Comparison of ENCODE assay signal across 13 cellular contexts in genomic region chr19:29851769-29852521, GRCh38. TPM values are rescaled to one million over a fixed set of nuclear protein-coding genes. Genes with fewer than 3 reads are reported as not detected.
DNase-seq lines count a peak whose midpoint lies in the region; ATAC-seq and TF ChIP-seq lines count a peak whose summit lies in the region.
"Had no signal": no experiment of that assay in that cellular context is flagged by ENCODE, and none has a peak within 500 bp of the region (broad histone marks: within the 10 kb centered on the region; RNA-seq: fewer than 3 reads in every experiment).

No MANE protein-coding gene starts in this region.

- no peak overlapping the region for H3K4me3 Mint-ChIP-seq in activated naive CD8-positive, alpha-beta T cell treated with anti-CD3 and anti-CD28 coated beads, Interleukin-2, amount 50 U/mL, for 24 hours
- no peak overlapping the region for H3K4me3 Mint-ChIP-seq in Calu3 (ENCODE audit: low read depth, unreplicated experiment)
- H3K4me3 Mint-ChIP-seq: nephron progenitor cell had no signal

- intact Hi-C loops in Calu3 (cut with micrococcal nuclease; ENCODE audit: unreplicated experiment), result no loop called here

- ATAC-seq in GM18517 (IDR thresholded peaks at IDR 0.05; ENCODE audit: unreplicated experiment), result peak; percentile 87
- peak; percentile 44 for ATAC-seq in GM19468 (IDR thresholded peaks at IDR 0.05; ENCODE audit: extremely low read depth, unreplicated experiment)
- peak; percentile 64 for ATAC-seq in HG03025 (IDR thresholded peaks at IDR 0.05; ENCODE audit: low FRiP score, unreplicated experiment)
- peak; percentile 98 for ATAC-seq in activated naive CD8-positive, alpha-beta T cell treated with anti-CD3 and anti-CD28 coated beads, Interleukin-2, amount 50 U/mL, for 24 hours
- ATAC-seq: HepG2 had no signal

- CTCF ChIA-PET in Calu3 (lab: Charles Lee), result no interaction called here

- BruUV-seq in Calu3 (replicated peaks; lab: Mats Ljungman, UMichigan), result no TSS peak

- DNase-seq in activated naive CD8-positive, alpha-beta T cell treated with anti-CD3 and anti-CD28 coated beads, Interleukin-2, amount 50 U/mL, for 24 hours, result peak; percentile 42
- DNase-seq in Calu3, result no peak
- no peak for DNase-seq in substantia nigra (lab: John Stamatoyannopoulos, UW)
- no peak for DNase-seq in NCI-H187 (lab: John Stamatoyannopoulos, UW)
- DNase-seq: NCI-H2227 treated with DMSO at 0.1 percent for 48 hours; nephron progenitor cell; SJCRH30; stimulated activated CD4-positive, alpha-beta T cell treated with anti-CD3 and anti-CD28 coated beads, Interleukin-12 subunit alpha, Interleukin-12 subunit beta, amount 100 ng/mL, for 4 hours had no signal

- peak overlapping the region; percentile 80 for H3K27ac Mint-ChIP-seq in activated naive CD8-positive, alpha-beta T cell treated with anti-CD3 and anti-CD28 coated beads, Interleukin-2, amount 50 U/mL, for 24 hours
- no peak overlapping the region for H3K27ac Mint-ChIP-seq in Calu3 (ENCODE audit: unreplicated experiment)
- H3K27ac Mint-ChIP-seq: nephron progenitor cell had no signal

- H3K4me1 Mint-ChIP-seq in activated naive CD8-positive, alpha-beta T cell treated with anti-CD3 and anti-CD28 coated beads, Interleukin-2, amount 50 U/mL, for 24 hours, result peaks cover 21% of the 10 kb centered on the region
- H3K4me1 Mint-ChIP-seq in Calu3 (ENCODE audit: low read depth, unreplicated experiment), result no peaks in the 10 kb centered on the region

- no peaks in the 10 kb centered on the region for H3K9me3 Mint-ChIP-seq in activated naive CD8-positive, alpha-beta T cell treated with anti-CD3 and anti-CD28 coated beads, Interleukin-2, amount 50 U/mL, for 24 hours
- no peaks in the 10 kb centered on the region for H3K9me3 Mint-ChIP-seq in Calu3 (ENCODE audit: low read depth, unreplicated experiment)
- H3K9me3 Mint-ChIP-seq: nephron progenitor cell had no signal

- TF ChIP-seq CTCF in Calu3 (IDR thresholded peaks at IDR 0.05; ENCODE audit: unreplicated experiment), result no peak

- no peaks in the 10 kb centered on the region for H3K36me3 Mint-ChIP-seq in activated naive CD8-positive, alpha-beta T cell treated with anti-CD3 and anti-CD28 coated beads, Interleukin-2, amount 50 U/mL, for 24 hours (ENCODE audit: low read depth)
- no peaks in the 10 kb centered on the region for H3K36me3 Mint-ChIP-seq in Calu3 (ENCODE audit: insufficient read depth, unreplicated experiment)

- H3K27ac ChIP-seq in substantia nigra (ENCODE audit: low read depth, low read length, poor library complexity, severe bottlenecking), result no peak overlapping the region
- H3K27ac ChIP-seq: cardiac muscle cell, SJCRH30 had no signal

- H3K27me3 Mint-ChIP-seq in activated naive CD8-positive, alpha-beta T cell treated with anti-CD3 and anti-CD28 coated beads, Interleukin-2, amount 50 U/mL, for 24 hours, result peaks cover 16% of the 10 kb centered on the region
- peaks cover 20% of the 10 kb centered on the region for H3K27me3 Mint-ChIP-seq in Calu3 (ENCODE audit: unreplicated experiment)

RNA-seq across cellular contexts. Expression of gene CCNE1, which starts 40.2 kb away (rescaled TPM):
- 11.0 and 15.9 TPM in 2 replicates for total RNA-seq in Calu3 (2022)

Comparison
In these comparisons a context has a peak if more than half of its experiments do, and no peak if none do; other contexts are left out.
1. ATAC-seq: peak in every context shown above with its lines; median percentile 98 in activated naive CD8-positive, alpha-beta T cell treated with anti-CD3 and anti-CD28 coated beads, Interleukin-2, amount 50 U/mL, for 24 hours; 87 in GM18517; 64 in HG03025; 44 in GM19468.